In genomic region chr2:237128026-237128703, GRCh38 we compare ENCODE assay signal across 8 cellular contexts. TPM values are rescaled to one million over a fixed set of nuclear protein-coding genes. Genes with fewer than 3 reads are reported as not detected.
DNase-seq lines count a peak whose midpoint lies in the region; ATAC-seq and TF ChIP-seq lines count a peak whose summit lies in the region.

No MANE protein-coding gene starts in this region.

- H3K27me3 Mint-ChIP-seq in activated T-helper 2 cell treated with anti-CD3 and anti-CD28 coated beads, Interferon-gamma antibody, Interleukin-2, Interleukin-4, amounts not matched to agents 10 μg/mL and 5 μg/mL and 100 μg/mL, durations not matched to agents 14 hours and 24 hours and 36 hours (ENCODE audit: low read depth), result no peaks in the 10 kb centered on the region

- no peak overlapping the region for H3K27ac Mint-ChIP-seq in activated T-helper 2 cell treated with anti-CD3 and anti-CD28 coated beads, Interferon-gamma antibody, Interleukin-2, Interleukin-4, amounts not matched to agents 10 μg/mL and 5 μg/mL and 100 μg/mL, durations not matched to agents 14 hours and 24 hours and 36 hours

- no peaks in the 10 kb centered on the region for H3K79me2 ChIP-seq in PC-9 (ENCODE audit: low read depth)

- H3K4me2 ChIP-seq in PC-9, result peak overlapping the region; percentile 52
- peak overlapping the region; percentile 18 for H3K4me2 ChIP-seq in mesenchymal stem cell (ENCODE audit: low read length, poor library complexity, severe bottlenecking)

- CTCF ChIA-PET in PC-9 (lab: Charles Lee), result interaction anchor here (0.6 kb wide), 2 partner anchors 379 to 1013 kb away, joined by 3 to 6 read pairs; no protein-coding TSS in a partner anchor

- no TSS peak for BruUV-seq in PC-9 (replicated peaks; lab: Mats Ljungman, UMichigan)

- H4K20me1 ChIP-seq in PC-9 (ENCODE audit: insufficient read depth), result no peaks in the 10 kb centered on the region

- no peaks in the 10 kb centered on the region for H3K9me3 Mint-ChIP-seq in activated T-helper 2 cell treated with anti-CD3 and anti-CD28 coated beads, Interferon-gamma antibody, Interleukin-2, Interleukin-4, amounts not matched to agents 10 μg/mL and 5 μg/mL and 100 μg/mL, durations not matched to agents 14 hours and 24 hours and 36 hours

- no peaks in the 10 kb centered on the region for H3K4me1 Mint-ChIP-seq in activated T-helper 2 cell treated with anti-CD3 and anti-CD28 coated beads, Interferon-gamma antibody, Interleukin-2, Interleukin-4, amounts not matched to agents 10 μg/mL and 5 μg/mL and 100 μg/mL, durations not matched to agents 14 hours and 24 hours and 36 hours (ENCODE audit: low read depth)

- H3K27me3 ChIP-seq in PC-9 (ENCODE audit: insufficient read depth, low read depth), result no peaks in the 10 kb centered on the region
- no peaks in the 10 kb centered on the region for H3K27me3 ChIP-seq in colonic mucosa
- H3K27me3 ChIP-seq in mesenchymal stem cell (ENCODE audit: control insufficient read depth in 1 of 2, insufficient read depth in 1 of 2, low read length in 2 of 2), result no peaks in the 10 kb centered on the region

- peak; percentile 94 for ATAC-seq in stimulated activated naive CD8-positive, alpha-beta T cell treated with anti-CD3 and anti-CD28 coated beads, Interleukin-15, Interleukin-2, amounts not matched to agents 100 U/mL and 50 U/mL, for 24 hours
- no peak for ATAC-seq in HG02852 (IDR thresholded peaks at IDR 0.05; ENCODE audit: unreplicated experiment)

- H2BK120ac ChIP-seq in mesenchymal stem cell (ENCODE audit: low read depth, low read length), result peak overlapping the region; percentile 96

- intact Hi-C loops in PC-9 (cut with micrococcal nuclease; ENCODE audit: unreplicated experiment) (loop anchor here (10.0 kb wide), 1 partner anchor 617 kb away; no protein-coding TSS in a partner anchor), colonic mucosa (cut with DNase I) (loop anchor here (10.0 kb wide), 1 partner anchor 447 kb away; no protein-coding TSS in a partner anchor)
- intact Hi-C loops in activated T-helper 2 cell treated with anti-CD3 and anti-CD28 coated beads, Interferon-gamma antibody, Interleukin-2, Interleukin-4, amounts not matched to agents 10 μg/mL and 5 μg/mL and 100 μg/mL, durations not matched to agents 14 hours and 24 hours and 36 hours (cut with micrococcal nuclease), result no loop called here

- peak overlapping the region; percentile 98 for H4K91ac ChIP-seq in mesenchymal stem cell (ENCODE audit: low read length)

- peak overlapping the region; percentile 92 for H4K8ac ChIP-seq in mesenchymal stem cell (ENCODE audit: low read length)

- H3K9me3 ChIP-seq in PC-9 (ENCODE audit: insufficient read depth, low read depth) (peaks cover 15% of the 10 kb centered on the region; the same call in 1 of the 2 replicates), colonic mucosa (no peaks in the 10 kb centered on the region), mesenchymal stem cell (ENCODE audit: control insufficient read depth, low read length) (peaks cover 11% of the 10 kb centered on the region)

- H3F3A ChIP-seq in PC-9 (ENCODE audit: insufficient read depth, low read depth), result peaks cover 34% of the 10 kb centered on the region

- H3K4me1 ChIP-seq in PC-9 (replicated peaks; ENCODE audit: insufficient read depth) (peaks cover 16% of the 10 kb centered on the region), colonic mucosa (no peaks in the 10 kb centered on the region), mesenchymal stem cell (ENCODE audit: control insufficient read depth, insufficient read depth, low read depth, low read length) (peaks cover 24% of the 10 kb centered on the region)

- H3K36me3 ChIP-seq in PC-9 (ENCODE audit: low read depth) (no peaks in the 10 kb centered on the region), colonic mucosa (no peaks in the 10 kb centered on the region), mesenchymal stem cell (ENCODE audit: control insufficient read depth in 1 of 2, insufficient read depth in 2 of 2, low read depth in 1 of 2, low read length in 2 of 2) (no peaks in the 10 kb centered on the region)

- H3K79me1 ChIP-seq in mesenchymal stem cell (replicated peaks; ENCODE audit: low read length, poor library complexity, severe bottlenecking), result no peaks in the 10 kb centered on the region

- H3K4me3 ChIP-seq in PC-9 (no peak overlapping the region), colonic mucosa (no peak overlapping the region), mesenchymal stem cell (ENCODE audit: insufficient read depth in 1 of 2, low read depth in 1 of 2, low read length in 2 of 2) (peak overlapping the region in 1 of 2 experiments; percentile 11)

- DNase-seq in DMS53 (lab: John Stamatoyannopoulos, UW), result peak; percentile 85
- DNase-seq in PC-9, result peak; percentile 88 to 93
- peak; percentile 75 for DNase-seq in colonic mucosa
- peak; percentile 99 for DNase-seq in mesenchymal stem cell
- DNase-seq in stimulated activated naive CD8-positive, alpha-beta T cell treated with anti-CD3 and anti-CD28 coated beads, Interleukin-15, Interleukin-2, amounts not matched to agents 100 U/mL and 50 U/mL, for 24 hours, result peak; percentile 69
- DNase-seq in activated T-helper 2 cell treated with anti-CD3 and anti-CD28 coated beads, Interferon-gamma antibody, Interleukin-2, Interleukin-4, amounts not matched to agents 10 μg/mL and 5 μg/mL and 100 μg/mL, durations not matched to agents 14 hours and 24 hours and 36 hours (ENCODE audit: low spot score), result no peak
- DNase-seq in NCI-H82 treated with DMSO at 0.1 percent for 48 hours (lab: John Stamatoyannopoulos, UW; ENCODE audit: unreplicated experiment), result no peak

- H3K9me2 ChIP-seq in PC-9 (ENCODE audit: insufficient read depth), result no peaks in the 10 kb centered on the region

- H3K27ac ChIP-seq in PC-9 (no peak overlapping the region), colonic mucosa (peak overlapping the region; percentile 47), mesenchymal stem cell (ENCODE audit: low read length, poor library complexity, severe bottlenecking) (peak overlapping the region; percentile 78)

- peak overlapping the region; percentile 29 for H2AK5ac ChIP-seq in mesenchymal stem cell (ENCODE audit: low read length, severe bottlenecking)

- peak overlapping the region in 1 of 2 experiments; percentile 94 for H3K14ac ChIP-seq in mesenchymal stem cell (ENCODE audit: low read length in 2 of 2)

- H3K4me3 Mint-ChIP-seq in activated T-helper 2 cell treated with anti-CD3 and anti-CD28 coated beads, Interferon-gamma antibody, Interleukin-2, Interleukin-4, amounts not matched to agents 10 μg/mL and 5 μg/mL and 100 μg/mL, durations not matched to agents 14 hours and 24 hours and 36 hours (ENCODE audit: low read depth), result no peak overlapping the region

- H3K23ac ChIP-seq in mesenchymal stem cell (ENCODE audit: low read length in 2 of 2), result peak overlapping the region in 1 of 2 experiments; percentile 72

- TF ChIP-seq CTCF in PC-9 (conservative IDR thresholded peaks at IDR 0.05), result no peak
- no peak for TF ChIP-seq CTCF in colonic mucosa (IDR thresholded peaks at IDR 0.05)

- POLR2A ChIA-PET in PC-9 (lab: Charles Lee; ENCODE audit: unreplicated experiment), result interaction anchor here (0.7 kb wide), 2 partner anchors 43 to 573 kb away, joined by 3 read pairs; partner anchors contain the start of gene COPS8

- peak overlapping the region; percentile 97 to 99 for H3K18ac ChIP-seq in mesenchymal stem cell (ENCODE audit: low read depth in 1 of 2, low read length in 2 of 2)

- no peaks in the 10 kb centered on the region for H3K36me3 Mint-ChIP-seq in activated T-helper 2 cell treated with anti-CD3 and anti-CD28 coated beads, Interferon-gamma antibody, Interleukin-2, Interleukin-4, amounts not matched to agents 10 μg/mL and 5 μg/mL and 100 μg/mL, durations not matched to agents 14 hours and 24 hours and 36 hours (ENCODE audit: low read depth)

- peak overlapping the region; percentile 6 for H2BK5ac ChIP-seq in mesenchymal stem cell (ENCODE audit: low read depth, low read length, poor library complexity, severe bottlenecking)

- H3K9ac ChIP-seq in colonic mucosa (ENCODE audit: low read depth in 2 of 2, low read length in 2 of 2), result no peak overlapping the region
- peak overlapping the region; percentile 88 for H3K9ac ChIP-seq in mesenchymal stem cell (ENCODE audit: low read length)

- peak overlapping the region; percentile 97 to 100 for H3K4ac ChIP-seq in mesenchymal stem cell (ENCODE audit: low read depth in 1 of 2, low read length in 2 of 2)

- no peak overlapping the region for H2AFZ ChIP-seq in PC-9
- no peak overlapping the region for H2AFZ ChIP-seq in mesenchymal stem cell (ENCODE audit: low read depth, low read length)

- peak overlapping the region; percentile 93 for H2BK15ac ChIP-seq in mesenchymal stem cell (ENCODE audit: low read depth, poor library complexity, severe bottlenecking)

- 13% methylated on average over 11 of the region's 11 CpGs for WGBS in mesenchymal stem cell

- H2BK12ac ChIP-seq in mesenchymal stem cell (ENCODE audit: low read length in 2 of 2), result peak overlapping the region; percentile 96 to 100

RNA-seq across cellular contexts. Expression of gene COPS8, which starts 42.5 kb away (rescaled TPM):
- 57.6 and 64.7 TPM in 2 replicates for total RNA-seq in PC-9 (2021)
- total RNA-seq in colonic mucosa, result 10 to 100 TPM; 28.2 to 28.4 TPM
- 45.9 TPM for polyA plus RNA-seq in mesenchymal stem cell (2013, experiment 1 of 2)
- polyA plus RNA-seq in mesenchymal stem cell (2013, experiment 2 of 2), result 46.7 TPM
- 58.8 and 63.8 TPM in 2 replicates for total RNA-seq in activated T-helper 2 cell treated with anti-CD3 and anti-CD28 coated beads, Interferon-gamma antibody, Interleukin-2, Interleukin-4, amounts not matched to agents 10 μg/mL and 5 μg/mL and 100 μg/mL, durations not matched to agents 14 hours and 24 hours and 36 hours

Comparison
In these comparisons a context has a peak if more than half of its experiments do, and no peak if none do; other contexts are left out.
1. DNase-seq: peak in DMS53 (single experiment), PC-9 (2 of 2), colonic mucosa (single experiment), mesenchymal stem cell (single experiment) and stimulated activated naive CD8-positive, alpha-beta T cell treated with anti-CD3 and anti-CD28 coated beads, Interleukin-15, Interleukin-2, amounts not matched to agents 100 U/mL and 50 U/mL, for 24 hours (single experiment); none in activated T-helper 2 cell treated with anti-CD3 and anti-CD28 coated beads, Interferon-gamma antibody, Interleukin-2, Interleukin-4, amounts not matched to agents 10 μg/mL and 5 μg/mL and 100 μg/mL, durations not matched to agents 14 hours and 24 hours and 36 hours (single experiment) and NCI-H82 treated with DMSO at 0.1 percent for 48 hours (single experiment).